ENCODE assay signal across 1 cellular context in genomic region chr12:56152132-56152755, GRCh38.
TF ChIP-seq lines count a peak whose summit lies in the region.

TSS of gene MYL6B (plus strand) at chr12:56152587. CDS start at chr12:56153919, 1,332 bp downstream.

TF ChIP-seq in K562, 482 proteins besides CTCF, POLR2A, EP300 and RAD21 (continued from another document and continues in another):
- TF ChIP-seq E2F1 (CRISPR knock-in tag; IDR thresholded peaks at IDR 0.05), result no peak
- no peak for TF ChIP-seq ZNF695 (CRISPR knock-in tag; IDR thresholded peaks at IDR 0.05)
- TF ChIP-seq, protein P1, sequence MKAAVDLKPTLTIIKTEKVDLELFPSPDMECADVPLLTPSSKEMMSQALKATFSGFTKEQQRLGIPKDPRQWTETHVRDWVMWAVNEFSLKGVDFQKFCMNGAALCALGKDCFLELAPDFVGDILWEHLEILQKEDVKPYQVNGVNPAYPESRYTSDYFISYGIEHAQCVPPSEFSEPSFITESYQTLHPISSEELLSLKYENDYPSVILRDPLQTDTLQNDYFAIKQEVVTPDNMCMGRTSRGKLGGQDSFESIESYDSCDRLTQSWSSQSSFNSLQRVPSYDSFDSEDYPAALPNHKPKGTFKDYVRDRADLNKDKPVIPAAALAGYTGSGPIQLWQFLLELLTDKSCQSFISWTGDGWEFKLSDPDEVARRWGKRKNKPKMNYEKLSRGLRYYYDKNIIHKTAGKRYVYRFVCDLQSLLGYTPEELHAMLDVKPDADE (conservative IDR thresholded peaks at IDR 0.05; ENCODE audit: control insufficient read depth, low read depth, low read length), result peak; percentile 91
- peak; percentile 48 for TF ChIP-seq PCBP1 (IDR thresholded peaks at IDR 0.05; ENCODE audit: low read depth, low read length, poor library complexity, severe bottlenecking)
- TF ChIP-seq SIX5 (IDR thresholded peaks at IDR 0.05; ENCODE audit: borderline replicate concordance in 1 of 2, insufficient read depth in 1 of 2, low read depth in 1 of 2, low read length in 2 of 2), result peak; percentile 71 to 75; a peak in 3 of 4 replicates
- TF ChIP-seq ZKSCAN8 (CRISPR knock-in tag; IDR thresholded peaks at IDR 0.05), result no peak
- TF ChIP-seq, protein P2, sequence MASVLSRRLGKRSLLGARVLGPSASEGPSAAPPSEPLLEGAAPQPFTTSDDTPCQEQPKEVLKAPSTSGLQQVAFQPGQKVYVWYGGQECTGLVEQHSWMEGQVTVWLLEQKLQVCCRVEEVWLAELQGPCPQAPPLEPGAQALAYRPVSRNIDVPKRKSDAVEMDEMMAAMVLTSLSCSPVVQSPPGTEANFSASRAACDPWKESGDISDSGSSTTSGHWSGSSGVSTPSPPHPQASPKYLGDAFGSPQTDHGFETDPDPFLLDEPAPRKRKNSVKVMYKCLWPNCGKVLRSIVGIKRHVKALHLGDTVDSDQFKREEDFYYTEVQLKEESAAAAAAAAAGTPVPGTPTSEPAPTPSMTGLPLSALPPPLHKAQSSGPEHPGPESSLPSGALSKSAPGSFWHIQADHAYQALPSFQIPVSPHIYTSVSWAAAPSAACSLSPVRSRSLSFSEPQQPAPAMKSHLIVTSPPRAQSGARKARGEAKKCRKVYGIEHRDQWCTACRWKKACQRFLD (CRISPR knock-in tag; IDR thresholded peaks at IDR 0.05), result peak; percentile 86
- TF ChIP-seq L3MBTL2 (IDR thresholded peaks at IDR 0.05), result no peak
- TF ChIP-seq, protein P3, sequence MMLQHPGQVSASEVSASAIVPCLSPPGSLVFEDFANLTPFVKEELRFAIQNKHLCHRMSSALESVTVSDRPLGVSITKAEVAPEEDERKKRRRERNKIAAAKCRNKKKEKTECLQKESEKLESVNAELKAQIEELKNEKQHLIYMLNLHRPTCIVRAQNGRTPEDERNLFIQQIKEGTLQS (IDR thresholded peaks at IDR 0.05), result peak; percentile 80
- TF ChIP-seq, protein P3 (CRISPR knock-in tag; conservative IDR thresholded peaks at IDR 0.05), result no peak
- TF ChIP-seq POLR2G (IDR thresholded peaks at IDR 0.05; ENCODE audit: low read depth, low read length), result peak; percentile 89
- 0 out of 2 replicates have a peak, but pooled peaks have one; percentile 36 for TF ChIP-seq ZNF589 (CRISPR knock-in tag; IDR thresholded peaks at IDR 0.05; ENCODE audit: low read depth)
- TF ChIP-seq, protein P4, sequence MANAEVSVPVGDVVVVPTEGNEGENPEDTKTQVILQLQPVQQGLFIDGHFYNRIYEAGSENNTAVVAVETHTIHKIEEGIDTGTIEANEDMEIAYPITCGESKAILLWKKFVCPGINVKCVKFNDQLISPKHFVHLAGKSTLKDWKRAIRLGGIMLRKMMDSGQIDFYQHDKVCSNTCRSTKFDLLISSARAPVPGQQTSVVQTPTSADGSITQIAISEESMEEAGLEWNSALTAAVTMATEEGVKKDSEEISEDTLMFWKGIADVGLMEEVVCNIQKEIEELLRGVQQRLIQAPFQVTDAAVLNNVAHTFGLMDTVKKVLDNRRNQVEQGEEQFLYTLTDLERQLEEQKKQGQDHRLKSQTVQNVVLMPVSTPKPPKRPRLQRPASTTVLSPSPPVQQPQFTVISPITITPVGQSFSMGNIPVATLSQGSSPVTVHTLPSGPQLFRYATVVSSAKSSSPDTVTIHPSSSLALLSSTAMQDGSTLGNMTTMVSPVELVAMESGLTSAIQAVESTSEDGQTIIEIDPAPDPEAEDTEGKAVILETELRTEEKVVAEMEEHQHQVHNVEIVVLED (CRISPR knock-in tag; IDR thresholded peaks at IDR 0.05), result peak; percentile 81
- TF ChIP-seq, protein P5, sequence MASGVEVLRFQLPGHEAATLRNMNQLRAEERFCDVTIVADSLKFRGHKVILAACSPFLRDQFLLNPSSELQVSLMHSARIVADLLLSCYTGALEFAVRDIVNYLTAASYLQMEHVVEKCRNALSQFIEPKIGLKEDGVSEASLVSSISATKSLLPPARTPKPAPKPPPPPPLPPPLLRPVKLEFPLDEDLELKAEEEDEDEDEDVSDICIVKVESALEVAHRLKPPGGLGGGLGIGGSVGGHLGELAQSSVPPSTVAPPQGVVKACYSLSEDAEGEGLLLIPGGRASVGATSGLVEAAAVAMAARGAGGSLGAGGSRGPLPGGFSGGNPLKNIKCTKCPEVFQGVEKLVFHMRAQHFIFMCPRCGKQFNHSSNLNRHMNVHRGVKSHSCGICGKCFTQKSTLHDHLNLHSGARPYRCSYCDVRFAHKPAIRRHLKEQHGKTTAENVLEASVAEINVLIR (CRISPR knock-in tag; IDR thresholded peaks at IDR 0.05), result peak; percentile 27; the same call in 1 of the 2 replicates
- TF ChIP-seq ATF1 (CRISPR knock-in tag; IDR thresholded peaks at IDR 0.05), result no peak
- TF ChIP-seq ATF1 (tag; IDR thresholded peaks at IDR 0.05), result peak; percentile 83
- TF ChIP-seq, protein P6, sequence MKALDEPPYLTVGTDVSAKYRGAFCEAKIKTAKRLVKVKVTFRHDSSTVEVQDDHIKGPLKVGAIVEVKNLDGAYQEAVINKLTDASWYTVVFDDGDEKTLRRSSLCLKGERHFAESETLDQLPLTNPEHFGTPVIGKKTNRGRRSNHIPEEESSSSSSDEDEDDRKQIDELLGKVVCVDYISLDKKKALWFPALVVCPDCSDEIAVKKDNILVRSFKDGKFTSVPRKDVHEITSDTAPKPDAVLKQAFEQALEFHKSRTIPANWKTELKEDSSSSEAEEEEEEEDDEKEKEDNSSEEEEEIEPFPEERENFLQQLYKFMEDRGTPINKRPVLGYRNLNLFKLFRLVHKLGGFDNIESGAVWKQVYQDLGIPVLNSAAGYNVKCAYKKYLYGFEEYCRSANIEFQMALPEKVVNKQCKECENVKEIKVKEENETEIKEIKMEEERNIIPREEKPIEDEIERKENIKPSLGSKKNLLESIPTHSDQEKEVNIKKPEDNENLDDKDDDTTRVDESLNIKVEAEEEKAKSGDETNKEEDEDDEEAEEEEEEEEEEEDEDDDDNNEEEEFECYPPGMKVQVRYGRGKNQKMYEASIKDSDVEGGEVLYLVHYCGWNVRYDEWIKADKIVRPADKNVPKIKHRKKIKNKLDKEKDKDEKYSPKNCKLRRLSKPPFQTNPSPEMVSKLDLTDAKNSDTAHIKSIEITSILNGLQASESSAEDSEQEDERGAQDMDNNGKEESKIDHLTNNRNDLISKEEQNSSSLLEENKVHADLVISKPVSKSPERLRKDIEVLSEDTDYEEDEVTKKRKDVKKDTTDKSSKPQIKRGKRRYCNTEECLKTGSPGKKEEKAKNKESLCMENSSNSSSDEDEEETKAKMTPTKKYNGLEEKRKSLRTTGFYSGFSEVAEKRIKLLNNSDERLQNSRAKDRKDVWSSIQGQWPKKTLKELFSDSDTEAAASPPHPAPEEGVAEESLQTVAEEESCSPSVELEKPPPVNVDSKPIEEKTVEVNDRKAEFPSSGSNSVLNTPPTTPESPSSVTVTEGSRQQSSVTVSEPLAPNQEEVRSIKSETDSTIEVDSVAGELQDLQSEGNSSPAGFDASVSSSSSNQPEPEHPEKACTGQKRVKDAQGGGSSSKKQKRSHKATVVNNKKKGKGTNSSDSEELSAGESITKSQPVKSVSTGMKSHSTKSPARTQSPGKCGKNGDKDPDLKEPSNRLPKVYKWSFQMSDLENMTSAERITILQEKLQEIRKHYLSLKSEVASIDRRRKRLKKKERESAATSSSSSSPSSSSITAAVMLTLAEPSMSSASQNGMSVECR (CRISPR knock-in tag; IDR thresholded peaks at IDR 0.05), result no peak
- TF ChIP-seq C11orf30 (IDR thresholded peaks at IDR 0.05; ENCODE audit: low read depth), result peak; percentile 37; the same call in 1 of the 2 replicates
- TF ChIP-seq ZNF146 (CRISPR knock-in tag; IDR thresholded peaks at IDR 0.05; ENCODE audit: unreplicated experiment), result no peak
- no peak for TF ChIP-seq U2AF1 (optimal IDR thresholded peaks at IDR 0.05; ENCODE audit: low read depth, low read length)
- no peak for TF ChIP-seq CGGBP1 (CRISPR knock-in tag; IDR thresholded peaks at IDR 0.05)
- no peak for TF ChIP-seq KLF16 (IDR thresholded peaks at IDR 0.05)
- TF ChIP-seq ZNF76 (CRISPR knock-in tag; IDR thresholded peaks at IDR 0.05; ENCODE audit: borderline replicate concordance), result peak; percentile 34; the same call in 1 of the 2 replicates
- TF ChIP-seq ZNF217 (CRISPR knock-in tag; IDR thresholded peaks at IDR 0.05), result no peak
- TF ChIP-seq ETV5 (CRISPR knock-in tag; IDR thresholded peaks at IDR 0.05; ENCODE audit: low read depth), result peak; percentile 89
- TF ChIP-seq TAF7 (tag; IDR thresholded peaks at IDR 0.05), result peak; percentile 59; the same call in 1 of the 2 replicates
- TF ChIP-seq SMARCE1 (IDR thresholded peaks at IDR 0.05), result 0 out of 2 replicates have a peak, but pooled peaks have one; percentile 10
- TF ChIP-seq PHF8 (IDR thresholded peaks at IDR 0.05; ENCODE audit: borderline replicate concordance, low read length), result peak; percentile 66
- 0 out of 2 replicates have a peak, but pooled peaks have one; percentile 20 for TF ChIP-seq ZBTB1 (CRISPR knock-in tag; IDR thresholded peaks at IDR 0.05; ENCODE audit: borderline replicate concordance, low read depth)
- TF ChIP-seq ZZZ3 (IDR thresholded peaks at IDR 0.05), result no peak
- peak; percentile 93 for TF ChIP-seq BHLHE40 (IDR thresholded peaks at IDR 0.05; ENCODE audit: low read length)
- no peak for TF ChIP-seq ZNF57 (CRISPR knock-in tag; IDR thresholded peaks at IDR 0.05)
- TF ChIP-seq EHMT2 (IDR thresholded peaks at IDR 0.05), result no peak
- peak; percentile 78 for TF ChIP-seq SP1 (CRISPR knock-in tag; IDR thresholded peaks at IDR 0.05)
- no peak for TF ChIP-seq POLR2AphosphoS2 (IDR thresholded peaks at IDR 0.05; ENCODE audit: low read length)
- TF ChIP-seq, protein P7, sequence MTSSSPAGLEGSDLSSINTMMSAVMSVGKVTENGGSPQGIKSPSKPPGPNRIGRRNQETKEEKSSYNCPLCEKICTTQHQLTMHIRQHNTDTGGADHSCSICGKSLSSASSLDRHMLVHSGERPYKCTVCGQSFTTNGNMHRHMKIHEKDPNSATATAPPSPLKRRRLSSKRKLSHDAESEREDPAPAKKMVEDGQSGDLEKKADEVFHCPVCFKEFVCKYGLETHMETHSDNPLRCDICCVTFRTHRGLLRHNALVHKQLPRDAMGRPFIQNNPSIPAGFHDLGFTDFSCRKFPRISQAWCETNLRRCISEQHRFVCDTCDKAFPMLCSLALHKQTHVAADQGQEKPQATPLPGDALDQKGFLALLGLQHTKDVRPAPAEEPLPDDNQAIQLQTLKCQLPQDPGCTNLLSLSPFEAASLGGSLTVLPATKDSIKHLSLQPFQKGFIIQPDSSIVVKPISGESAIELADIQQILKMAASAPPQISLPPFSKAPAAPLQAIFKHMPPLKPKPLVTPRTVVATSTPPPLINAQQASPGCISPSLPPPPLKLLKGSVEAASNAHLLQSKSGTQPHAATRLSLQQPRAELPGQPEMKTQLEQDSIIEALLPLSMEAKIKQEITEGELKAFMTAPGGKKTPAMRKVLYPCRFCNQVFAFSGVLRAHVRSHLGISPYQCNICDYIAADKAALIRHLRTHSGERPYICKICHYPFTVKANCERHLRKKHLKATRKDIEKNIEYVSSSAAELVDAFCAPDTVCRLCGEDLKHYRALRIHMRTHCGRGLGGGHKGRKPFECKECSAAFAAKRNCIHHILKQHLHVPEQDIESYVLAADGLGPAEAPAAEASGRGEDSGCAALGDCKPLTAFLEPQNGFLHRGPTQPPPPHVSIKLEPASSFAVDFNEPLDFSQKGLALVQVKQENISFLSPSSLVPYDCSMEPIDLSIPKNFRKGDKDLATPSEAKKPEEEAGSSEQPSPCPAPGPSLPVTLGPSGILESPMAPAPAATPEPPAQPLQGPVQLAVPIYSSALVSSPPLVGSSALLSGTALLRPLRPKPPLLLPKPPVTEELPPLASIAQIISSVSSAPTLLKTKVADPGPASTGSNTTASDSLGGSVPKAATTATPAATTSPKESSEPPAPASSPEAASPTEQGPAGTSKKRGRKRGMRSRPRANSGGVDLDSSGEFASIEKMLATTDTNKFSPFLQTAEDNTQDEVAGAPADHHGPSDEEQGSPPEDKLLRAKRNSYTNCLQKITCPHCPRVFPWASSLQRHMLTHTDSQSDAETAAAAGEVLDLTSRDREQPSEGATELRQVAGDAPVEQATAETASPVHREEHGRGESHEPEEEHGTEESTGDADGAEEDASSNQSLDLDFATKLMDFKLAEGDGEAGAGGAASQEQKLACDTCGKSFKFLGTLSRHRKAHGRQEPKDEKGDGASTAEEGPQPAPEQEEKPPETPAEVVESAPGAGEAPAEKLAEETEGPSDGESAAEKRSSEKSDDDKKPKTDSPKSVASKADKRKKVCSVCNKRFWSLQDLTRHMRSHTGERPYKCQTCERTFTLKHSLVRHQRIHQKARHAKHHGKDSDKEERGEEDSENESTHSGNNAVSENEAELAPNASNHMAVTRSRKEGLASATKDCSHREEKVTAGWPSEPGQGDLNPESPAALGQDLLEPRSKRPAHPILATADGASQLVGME (CRISPR knock-in tag; IDR thresholded peaks at IDR 0.05), result no peak
- peak; percentile 42; the same call in 1 of the 2 replicates for TF ChIP-seq HBP1 (CRISPR knock-in tag; IDR thresholded peaks at IDR 0.05)
- 0 out of 2 replicates have a peak, but pooled peaks have one; percentile 20 for TF ChIP-seq RFX7 (CRISPR knock-in tag; IDR thresholded peaks at IDR 0.05)
- TF ChIP-seq TRIM28 (IDR thresholded peaks at IDR 0.05), result no peak
